Comparison of ENCODE assay signal across 10 cellular contexts in genomic region chr2:12076810-12077209, GRCh38.
DNase-seq lines count a peak whose midpoint lies in the region; ATAC-seq and TF ChIP-seq lines count a peak whose summit lies in the region.
"Had no signal": no experiment of that assay in that cellular context is flagged by ENCODE, and none has a peak within 500 bp of the region (broad histone marks: within the 10 kb centered on the region; RNA-seq: fewer than 3 reads in every experiment).

No MANE protein-coding gene starts in this region.

- H3K9me3 ChIP-seq in Karpas-422 (ENCODE audit: low read length) = no peaks in the 10 kb centered on the region
- H3K9me3 ChIP-seq in upper lobe of right lung = no peaks in the 10 kb centered on the region
- no peaks in the 10 kb centered on the region for H3K9me3 ChIP-seq in osteoblast (ENCODE audit: low read depth, low read length)

- H3K36me3 ChIP-seq in Karpas-422 (ENCODE audit: insufficient read depth, low read length) (no peaks in the 10 kb centered on the region), upper lobe of right lung (no peaks in the 10 kb centered on the region), osteoblast (ENCODE audit: insufficient read depth, low read length) (no peaks in the 10 kb centered on the region)

- peak overlapping the region; percentile 40; the same call in 1 of the 2 replicates for H2AFZ ChIP-seq in Karpas-422 (ENCODE audit: low read length)
- no peak overlapping the region for H2AFZ ChIP-seq in osteoblast (ENCODE audit: low read length)

- no peaks in the 10 kb centered on the region for H4K20me1 ChIP-seq in Karpas-422 (ENCODE audit: insufficient read depth, low read depth, low read length)
- no peaks in the 10 kb centered on the region for H4K20me1 ChIP-seq in osteoblast (ENCODE audit: insufficient read depth, low read length)

- H3K4me1 ChIP-seq in Karpas-422 (ENCODE audit: low read length) (peaks cover 62% of the 10 kb centered on the region), upper lobe of right lung (no peaks in the 10 kb centered on the region), osteoblast (ENCODE audit: insufficient read depth, low read length) (no peaks in the 10 kb centered on the region)

- intact Hi-C loops in activated CD4-positive, alpha-beta T cell treated with anti-CD3 and anti-CD28 coated beads, Interleukin-2, amount 10 ng/mL, durations not matched to agents 24 days and 14 days (cut with micrococcal nuclease) = no loop called here
- intact Hi-C loops in upper lobe of right lung (cut with DNase I) = no loop called here

- H3K27ac Mint-ChIP-seq in activated CD4-positive, alpha-beta T cell treated with anti-CD3 and anti-CD28 coated beads, Interleukin-2, amount 10 ng/mL, durations not matched to agents 24 days and 14 days = no peak overlapping the region
- H3K27ac Mint-ChIP-seq in stimulated activated effector memory CD8-positive, alpha-beta T cell treated with anti-CD3 and anti-CD28 coated beads, Interleukin-12 subunit alpha, Interleukin-12 subunit beta, amount 100 ng/mL, for 72 hours = no peak overlapping the region
- H3K27ac Mint-ChIP-seq: activated CD4-positive, alpha-beta T cell treated with anti-CD3 and anti-CD28 coated beads, Interleukin-2, amount 10 ng/mL, durations not matched to agents 7 days and 5 days had no signal

- H3K4me3 ChIP-seq in Karpas-422 (ENCODE audit: low read length) (no peak overlapping the region), upper lobe of right lung (no peak overlapping the region), osteoblast (ENCODE audit: insufficient read depth, low read length) (no peak overlapping the region)

- no peak overlapping the region for H3K9ac ChIP-seq in Karpas-422 (ENCODE audit: low read length)

- no peak overlapping the region for H3K4me3 Mint-ChIP-seq in activated CD4-positive, alpha-beta T cell treated with anti-CD3 and anti-CD28 coated beads, Interleukin-2, amount 10 ng/mL, durations not matched to agents 24 days and 14 days
- H3K4me3 Mint-ChIP-seq in stimulated activated effector memory CD8-positive, alpha-beta T cell treated with anti-CD3 and anti-CD28 coated beads, Interleukin-12 subunit alpha, Interleukin-12 subunit beta, amount 100 ng/mL, for 72 hours = no peak overlapping the region
- H3K4me3 Mint-ChIP-seq: activated CD4-positive, alpha-beta T cell treated with anti-CD3 and anti-CD28 coated beads, Interleukin-2, amount 10 ng/mL, durations not matched to agents 7 days and 5 days had no signal

- H3K27me3 ChIP-seq in Karpas-422 (ENCODE audit: low read length) (no peaks in the 10 kb centered on the region), upper lobe of right lung (no peaks in the 10 kb centered on the region), osteoblast (ENCODE audit: insufficient read depth, low read length) (no peaks in the 10 kb centered on the region)

- H3K9me3 Mint-ChIP-seq in activated CD4-positive, alpha-beta T cell treated with anti-CD3 and anti-CD28 coated beads, Interleukin-2, amount 10 ng/mL, durations not matched to agents 24 days and 14 days = no peaks in the 10 kb centered on the region
- no peaks in the 10 kb centered on the region for H3K9me3 Mint-ChIP-seq in stimulated activated effector memory CD8-positive, alpha-beta T cell treated with anti-CD3 and anti-CD28 coated beads, Interleukin-12 subunit alpha, Interleukin-12 subunit beta, amount 100 ng/mL, for 72 hours

- H3K9me2 ChIP-seq in Karpas-422 (replicated peaks; ENCODE audit: insufficient read depth, low read length) = no peaks in the 10 kb centered on the region

- peak; percentile 7 to 19 for DNase-seq in activated CD4-positive, alpha-beta T cell treated with anti-CD3 and anti-CD28 coated beads, Interleukin-2, amount 50 U/mL, for 48 hours
- no peak for DNase-seq in activated CD4-positive, alpha-beta T cell treated with anti-CD3 and anti-CD28 coated beads, Interleukin-2, amount 10 ng/mL, durations not matched to agents 24 days and 14 days
- DNase-seq in Karpas-422 = no peak
- no peak for DNase-seq in stimulated activated effector memory CD8-positive, alpha-beta T cell treated with anti-CD3 and anti-CD28 coated beads, Interleukin-12 subunit alpha, Interleukin-12 subunit beta, amount 100 ng/mL, for 72 hours (ENCODE audit: low spot score in 2 of 2)
- no peak for DNase-seq in upper lobe of right lung
- no peak for DNase-seq in NK-92 treated with Interleukin-12 subunit alpha and Interleukin-12 subunit beta, amount 100 ng/mL, for 24 hours (lab: John Stamatoyannopoulos, UW)
- no peak for DNase-seq in osteoblast (ENCODE audit: insufficient read length, low spot score, missing footprints)
- DNase-seq: activated CD4-positive, alpha-beta T cell treated with anti-CD3 and anti-CD28 coated beads, Interleukin-2, amount 10 ng/mL, durations not matched to agents 7 days and 5 days; stimulated activated naive CD4-positive, alpha-beta T cell treated with Interleukin-2 at 50 U/mL for 16 hours had no signal

- no peak overlapping the region for H3K4me2 ChIP-seq in Karpas-422 (ENCODE audit: low read depth, low read length, poor library complexity, severe bottlenecking)
- no peak overlapping the region for H3K4me2 ChIP-seq in osteoblast (ENCODE audit: insufficient read depth, low read length)

- no peaks in the 10 kb centered on the region for H3K79me2 ChIP-seq in Karpas-422 (ENCODE audit: low read length)
- H3K79me2 ChIP-seq in osteoblast (ENCODE audit: insufficient read depth, low read length) = no peaks in the 10 kb centered on the region

- no peaks in the 10 kb centered on the region for H3K36me3 Mint-ChIP-seq in activated CD4-positive, alpha-beta T cell treated with anti-CD3 and anti-CD28 coated beads, Interleukin-2, amount 10 ng/mL, durations not matched to agents 24 days and 14 days (ENCODE audit: low read depth)
- no peaks in the 10 kb centered on the region for H3K36me3 Mint-ChIP-seq in stimulated activated effector memory CD8-positive, alpha-beta T cell treated with anti-CD3 and anti-CD28 coated beads, Interleukin-12 subunit alpha, Interleukin-12 subunit beta, amount 100 ng/mL, for 72 hours

- ATAC-seq in SK-N-SH treated with all-trans-retinoic acid at 6 μM for 48 hours = peak; percentile 82
- peak; percentile 87 for ATAC-seq in stimulated activated effector memory CD8-positive, alpha-beta T cell treated with anti-CD3 and anti-CD28 coated beads, Interleukin-12 subunit alpha, Interleukin-12 subunit beta, amount 100 ng/mL, for 72 hours
- ATAC-seq in upper lobe of right lung = no peak

- no peaks in the 10 kb centered on the region for H3K27me3 Mint-ChIP-seq in activated CD4-positive, alpha-beta T cell treated with anti-CD3 and anti-CD28 coated beads, Interleukin-2, amount 10 ng/mL, durations not matched to agents 24 days and 14 days

- H3K4me1 Mint-ChIP-seq in activated CD4-positive, alpha-beta T cell treated with anti-CD3 and anti-CD28 coated beads, Interleukin-2, amount 10 ng/mL, durations not matched to agents 24 days and 14 days = peaks cover 1% of the 10 kb centered on the region
- H3K4me1 Mint-ChIP-seq in stimulated activated effector memory CD8-positive, alpha-beta T cell treated with anti-CD3 and anti-CD28 coated beads, Interleukin-12 subunit alpha, Interleukin-12 subunit beta, amount 100 ng/mL, for 72 hours = peaks cover 31% of the 10 kb centered on the region

- H3K27ac ChIP-seq in Karpas-422 (ENCODE audit: low read length) (peak overlapping the region; percentile 26), upper lobe of right lung (no peak overlapping the region), osteoblast (ENCODE audit: low read depth, low read length) (no peak overlapping the region)

- no peak for TF ChIP-seq CTCF in upper lobe of right lung (IDR thresholded peaks at IDR 0.05)
- TF ChIP-seq CTCF in osteoblast (IDR thresholded peaks at IDR 0.05; ENCODE audit: extremely low read depth, low read depth, low read length) = no peak

TF ChIP-seq in SK-N-SH treated with all-trans-retinoic acid at 6 μM for 48 hours, 23 proteins besides CTCF, POLR2A, EP300 and RAD21:
- peak; percentile 88 for TF ChIP-seq ISL1 (CRISPR knock-in tag; IDR thresholded peaks at IDR 0.05)
- no peak for TF ChIP-seq ZFP30 (CRISPR knock-in tag; IDR thresholded peaks at IDR 0.05)

Comparison
In these comparisons a context has a peak if more than half of its experiments do, and no peak if none do; other contexts are left out.
1. DNase-seq: peak in activated CD4-positive, alpha-beta T cell treated with anti-CD3 and anti-CD28 coated beads, Interleukin-2, amount 50 U/mL, for 48 hours (2 of 2); none in activated CD4-positive, alpha-beta T cell treated with anti-CD3 and anti-CD28 coated beads, Interleukin-2, amount 10 ng/mL, durations not matched to agents 24 days and 14 days (single experiment), Karpas-422 (single experiment), stimulated activated effector memory CD8-positive, alpha-beta T cell treated with anti-CD3 and anti-CD28 coated beads, Interleukin-12 subunit alpha, Interleukin-12 subunit beta, amount 100 ng/mL, for 72 hours (0 of 2), upper lobe of right lung (single experiment), NK-92 treated with Interleukin-12 subunit alpha and Interleukin-12 subunit beta, amount 100 ng/mL, for 24 hours (single experiment) and osteoblast (single experiment).